Comparison of ENCODE assay signal across 14 cellular contexts in genomic region chr16:81483064-81483969, GRCh38. TPM values are rescaled to one million over a fixed set of nuclear protein-coding genes. Genes with fewer than 3 reads are reported as not detected.
DNase-seq lines count a peak whose midpoint lies in the region; ATAC-seq and TF ChIP-seq lines count a peak whose summit lies in the region.
"Had no signal": no experiment of that assay in that cellular context is flagged by ENCODE, and none has a peak within 500 bp of the region (broad histone marks: within the 10 kb centered on the region; RNA-seq: fewer than 3 reads in every experiment).

No MANE protein-coding gene starts in this region.

- H3K9me3 ChIP-seq in adipocyte (ENCODE audit: control insufficient read depth, low read length), result no peaks in the 10 kb centered on the region
- no peaks in the 10 kb centered on the region for H3K9me3 ChIP-seq in liver (ENCODE audit: control insufficient read depth in 4 of 4, low read length in 3 of 4)
- H3K9me3 ChIP-seq: thoracic aorta had no signal

- peak overlapping the region; percentile 45 to 87 for H3K27ac ChIP-seq in liver (ENCODE audit: low read depth in 1 of 2, low read length in 2 of 2)
- H3K27ac ChIP-seq: parathyroid adenoma, thoracic aorta had no signal

- H3K27me3 Mint-ChIP-seq in IgD-negative memory B cell, result peaks cover 3% of the 10 kb centered on the region

- H3K4me1 ChIP-seq in adipocyte (ENCODE audit: control insufficient read depth, insufficient read depth, low read length) (peaks cover 33% of the 10 kb centered on the region), liver (ENCODE audit: control insufficient read depth in 4 of 4, insufficient read depth in 4 of 4, low read length in 3 of 4) (peaks cover 13 to 57% (median 45%) of the 10 kb centered on the region in 4 donors)
- H3K4me1 ChIP-seq: parathyroid adenoma had no signal

- H3K9ac ChIP-seq in adipocyte (ENCODE audit: low read length) (no peak overlapping the region), liver (ENCODE audit: low read depth in 1 of 2, low read length in 2 of 2) (no peak overlapping the region)
- H3K9ac ChIP-seq: parathyroid adenoma had no signal

- peak overlapping the region; percentile 63 to 99 (median 86) for H3K27ac Mint-ChIP-seq in IgD-negative memory B cell

- H3K27me3 ChIP-seq in adipocyte (replicated peaks; ENCODE audit: control insufficient read depth, insufficient read depth, low read length) (no peaks in the 10 kb centered on the region), liver (ENCODE audit: control insufficient read depth in 4 of 4, insufficient read depth in 4 of 4, low read length in 3 of 4) (no peaks in the 10 kb centered on the region)

- peak; percentile 37 to 44 for TF ChIP-seq RAD21 in liver (IDR thresholded peaks at IDR 0.05)

- H3K36me3 ChIP-seq in adipocyte (ENCODE audit: control insufficient read depth, insufficient read depth, low read length, severe bottlenecking), result no peaks in the 10 kb centered on the region
- no peaks in the 10 kb centered on the region for H3K36me3 ChIP-seq in liver (ENCODE audit: control insufficient read depth in 4 of 4, insufficient read depth in 3 of 4, low read depth in 1 of 4, low read length in 3 of 4)
- H3K36me3 ChIP-seq: thoracic aorta had no signal

- no peaks in the 10 kb centered on the region for H3K9me3 Mint-ChIP-seq in IgD-negative memory B cell

- peaks cover 38 to 53% (median 52%) of the 10 kb centered on the region in 3 donors for H3K4me1 Mint-ChIP-seq in IgD-negative memory B cell

- no peak overlapping the region for H3K4me3 ChIP-seq in adipocyte (ENCODE audit: low read length)
- no peak overlapping the region for H3K4me3 ChIP-seq in liver (ENCODE audit: low read depth in 1 of 3, low read length in 3 of 3)
- H3K4me3 ChIP-seq: thoracic aorta had no signal

- TF ChIP-seq CTCF in liver (IDR thresholded peaks at IDR 0.05; ENCODE audit: low read depth, low read length, missing input control), result no peak

- DNase-seq in AG08396 (ENCODE audit: low spot score) (peak; percentile 37), adipocyte (ENCODE audit: low read depth) (peak; percentile 47), NAMALWA (ENCODE audit: low spot score) (no peak)
- DNase-seq: activated CD4-positive, alpha-beta T cell treated with anti-CD3 and anti-CD28 coated beads, Interleukin-2, amount 50 U/mL, for 48 hours; islet precursor cell; NCI-H2171; SIG-M5 had no signal

- no peak for ATAC-seq in HG03457 (IDR thresholded peaks at IDR 0.05; ENCODE audit: unreplicated experiment)
- no peak for ATAC-seq in GM21576 (IDR thresholded peaks at IDR 0.05; ENCODE audit: unreplicated experiment)
- ATAC-seq in HG03108 (IDR thresholded peaks at IDR 0.05; ENCODE audit: unreplicated experiment), result no peak

- peaks cover 4% of the 10 kb centered on the region for H3K36me3 Mint-ChIP-seq in IgD-negative memory B cell

- H3K4me3 Mint-ChIP-seq in IgD-negative memory B cell, result peak overlapping the region in 3 of 4 donors; percentile 39 to 87 (median 62)

- 58% methylated on average over 10 of the region's 10 CpGs for WGBS in liver

TF ChIP-seq in liver, 16 proteins besides CTCF, POLR2A, EP300 and RAD21:
- TF ChIP-seq FOXA1 (IDR thresholded peaks at IDR 0.05) (no peak), ZBTB33 (IDR thresholded peaks at IDR 0.05) (no peak), GABPA (IDR thresholded peaks at IDR 0.05 in 1 of 2, conservative IDR thresholded peaks at IDR 0.05 in 1 of 2) (no peak), NR2F2 (IDR thresholded peaks at IDR 0.05) (no peak), REST (IDR thresholded peaks at IDR 0.05) (no peak), TAF1 (conservative IDR thresholded peaks at IDR 0.05) (no peak), RXRA (IDR thresholded peaks at IDR 0.05) (peak in 1 of 2 donors; percentile 46), HNF4G (IDR thresholded peaks at IDR 0.05) (no peak), JUND (IDR thresholded peaks at IDR 0.05) (no peak), HNF4A (conservative IDR thresholded peaks at IDR 0.05) (peak in 1 of 2 donors; percentile 27), FOXA2 (IDR thresholded peaks at IDR 0.05) (no peak), YY1 (IDR thresholded peaks at IDR 0.05) (no peak), EGR1 (IDR thresholded peaks at IDR 0.05; ENCODE audit: low read depth in 2 of 2) (no peak), MAX (IDR thresholded peaks at IDR 0.05) (peak; percentile 39), ATF3 (IDR thresholded peaks at IDR 0.05) (no peak), SP1 (IDR thresholded peaks at IDR 0.05) (no peak)

RNA-seq across cellular contexts. Expression of gene CMIP, which starts 38.7 kb away (rescaled TPM):
- 1.4 TPM for polyA plus RNA-seq in IgD-negative memory B cell
- total RNA-seq in liver, result 10 to 100 TPM; 14.1 to 15.6 TPM
- polyA plus RNA-seq in liver, result 1 to 10 TPM; 1.7 to 6.1 TPM
